ENCODE assay signal across 8 cellular contexts in genomic region chr1:117753652-117754051, GRCh38.
A peak's percentile ranks its signal among the peaks of the same experiment; 100 is the strongest.
DNase-seq lines count a peak whose midpoint lies in the region; ATAC-seq and TF ChIP-seq lines count a peak whose summit lies in the region.

No MANE protein-coding gene starts in this region.

- peak overlapping the region; percentile 50 for H3K4me3 Mint-ChIP-seq in mesothelial cell of epicardium

- peaks cover 9% of the 10 kb centered on the region for H3K4me1 Mint-ChIP-seq in mesothelial cell of epicardium

- peaks cover 20% of the 10 kb centered on the region for H3K27me3 Mint-ChIP-seq in mesothelial cell of epicardium (ENCODE audit: low read depth)

- no peaks in the 10 kb centered on the region for H3K36me3 Mint-ChIP-seq in mesothelial cell of epicardium

- peak; percentile 45 for DNase-seq in AG08395 (ENCODE audit: low spot score)
- DNase-seq in HS-5 (ENCODE audit: low read depth) = peak; percentile 69
- DNase-seq in astrocyte of the spinal cord (ENCODE audit: low read depth, low spot score) = no peak
- DNase-seq in mesothelial cell of epicardium (ENCODE audit: low spot score in 2 of 2, unreplicated experiment in 2 of 2) = no peak
- no peak for DNase-seq in NCI-H748 (lab: John Stamatoyannopoulos, UW; ENCODE audit: unreplicated experiment)
- no peak for DNase-seq in NCI-H524 (lab: John Stamatoyannopoulos, UW)

- peaks cover 5% of the 10 kb centered on the region for H3K9me3 Mint-ChIP-seq in mesothelial cell of epicardium

- H3K27ac Mint-ChIP-seq in mesothelial cell of epicardium = no peak overlapping the region

- in situ Hi-C loops in astrocyte of the spinal cord (cut with HindIII; ENCODE audit: low sequenced_read_pairs) = no loop called here

- no peak for ATAC-seq in HG03442 (IDR thresholded peaks at IDR 0.05; ENCODE audit: unreplicated experiment)
- no peak for ATAC-seq in HG02885 (IDR thresholded peaks at IDR 0.05; ENCODE audit: poor library complexity, unreplicated experiment)

- peak overlapping the region; percentile 21 for H3K4me3 ChIP-seq in astrocyte of the spinal cord (ENCODE audit: low read depth, low read length)

- TF ChIP-seq CTCF in astrocyte of the spinal cord (IDR thresholded peaks at IDR 0.05; ENCODE audit: low read depth, low read length) (no peak), mesothelial cell of epicardium (IDR thresholded peaks at IDR 0.05; ENCODE audit: unreplicated experiment) (no peak)

Comparison
In these comparisons a context has a peak if more than half of its experiments do, and no peak if none do; other contexts are left out.
1. DNase-seq: peak in AG08395 (single experiment) and HS-5 (single experiment); none in astrocyte of the spinal cord (single experiment), mesothelial cell of epicardium (0 of 2), NCI-H748 (single experiment) and NCI-H524 (0 of 2).